ENCODE assay signal across 1 cellular context in the genomic region with DNA sequence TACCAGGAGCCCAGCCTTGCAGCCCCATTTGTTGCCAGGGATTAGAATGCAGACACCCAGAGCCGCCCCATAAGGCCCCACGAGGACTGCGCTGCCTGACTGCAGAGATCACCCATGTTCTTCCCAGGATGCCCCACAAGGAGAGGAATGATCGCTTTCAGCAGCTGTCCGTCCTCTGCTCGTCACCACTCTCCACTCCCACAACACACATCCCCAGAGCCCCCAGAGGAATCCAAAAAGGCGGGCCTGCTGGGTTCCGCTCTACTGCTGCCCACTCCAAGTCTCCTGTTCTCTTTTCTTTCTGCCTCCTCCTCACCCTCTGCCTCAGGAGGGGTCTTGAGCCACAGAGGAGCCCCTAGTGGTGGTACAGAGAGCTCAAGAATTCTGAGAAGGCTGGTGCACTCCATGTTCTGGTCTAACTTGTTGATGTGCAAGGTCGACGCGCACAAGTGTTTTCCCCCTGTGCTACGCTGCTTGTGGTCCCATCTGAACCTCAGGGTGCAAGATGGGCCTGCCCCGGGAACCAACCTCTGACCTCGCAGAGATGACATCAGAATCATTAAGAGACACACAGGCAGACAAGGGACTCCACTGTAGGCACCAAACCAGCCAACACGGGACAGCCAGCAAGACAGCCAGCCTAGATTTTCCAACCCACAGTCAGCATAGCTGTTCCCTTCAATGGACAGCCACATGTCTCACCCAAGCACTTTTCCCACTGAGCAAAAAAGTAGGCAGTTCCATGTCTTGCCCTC.
TF ChIP-seq lines count a peak whose summit lies in the region.

No MANE protein-coding gene starts in this region.

TF ChIP-seq in GM12878, 131 proteins besides CTCF, POLR2A, EP300 and RAD21:
- TF ChIP-seq SMAD1 (IDR thresholded peaks at IDR 0.05; ENCODE audit: low read depth, partially characterized antibody) (no peak), RAD51 (IDR thresholded peaks at IDR 0.05) (no peak), ZNF217 (IDR thresholded peaks at IDR 0.05) (no peak), NRF1 (conservative IDR thresholded peaks at IDR 0.05; ENCODE audit: low read depth, low read length) (no peak), POLR2AphosphoS2 (IDR thresholded peaks at IDR 0.05; ENCODE audit: low read depth, low read length) (no peak), YY1 (IDR thresholded peaks at IDR 0.05; ENCODE audit: low read depth, low read length) (no peak), SMAD5 (IDR thresholded peaks at IDR 0.05; ENCODE audit: low read depth) (no peak), ESRRA (IDR thresholded peaks at IDR 0.05; ENCODE audit: low read length) (no peak), POLR2AphosphoS5 (IDR thresholded peaks at IDR 0.05; ENCODE audit: low read length) (no peak)
- TF ChIP-seq, protein P1, sequence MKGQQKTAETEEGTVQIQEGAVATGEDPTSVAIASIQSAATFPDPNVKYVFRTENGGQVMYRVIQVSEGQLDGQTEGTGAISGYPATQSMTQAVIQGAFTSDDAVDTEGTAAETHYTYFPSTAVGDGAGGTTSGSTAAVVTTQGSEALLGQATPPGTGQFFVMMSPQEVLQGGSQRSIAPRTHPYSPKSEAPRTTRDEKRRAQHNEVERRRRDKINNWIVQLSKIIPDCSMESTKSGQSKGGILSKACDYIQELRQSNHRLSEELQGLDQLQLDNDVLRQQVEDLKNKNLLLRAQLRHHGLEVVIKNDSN (IDR thresholded peaks at IDR 0.05; ENCODE audit: borderline replicate concordance, extremely low read length, insufficient read depth, low read depth, low read length), result no peak
- TF ChIP-seq, protein P2, sequence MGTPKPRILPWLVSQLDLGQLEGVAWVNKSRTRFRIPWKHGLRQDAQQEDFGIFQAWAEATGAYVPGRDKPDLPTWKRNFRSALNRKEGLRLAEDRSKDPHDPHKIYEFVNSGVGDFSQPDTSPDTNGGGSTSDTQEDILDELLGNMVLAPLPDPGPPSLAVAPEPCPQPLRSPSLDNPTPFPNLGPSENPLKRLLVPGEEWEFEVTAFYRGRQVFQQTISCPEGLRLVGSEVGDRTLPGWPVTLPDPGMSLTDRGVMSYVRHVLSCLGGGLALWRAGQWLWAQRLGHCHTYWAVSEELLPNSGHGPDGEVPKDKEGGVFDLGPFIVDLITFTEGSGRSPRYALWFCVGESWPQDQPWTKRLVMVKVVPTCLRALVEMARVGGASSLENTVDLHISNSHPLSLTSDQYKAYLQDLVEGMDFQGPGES (IDR thresholded peaks at IDR 0.05), result no peak
